8 cellular contexts compared by ENCODE assay signal in the genomic region with DNA sequence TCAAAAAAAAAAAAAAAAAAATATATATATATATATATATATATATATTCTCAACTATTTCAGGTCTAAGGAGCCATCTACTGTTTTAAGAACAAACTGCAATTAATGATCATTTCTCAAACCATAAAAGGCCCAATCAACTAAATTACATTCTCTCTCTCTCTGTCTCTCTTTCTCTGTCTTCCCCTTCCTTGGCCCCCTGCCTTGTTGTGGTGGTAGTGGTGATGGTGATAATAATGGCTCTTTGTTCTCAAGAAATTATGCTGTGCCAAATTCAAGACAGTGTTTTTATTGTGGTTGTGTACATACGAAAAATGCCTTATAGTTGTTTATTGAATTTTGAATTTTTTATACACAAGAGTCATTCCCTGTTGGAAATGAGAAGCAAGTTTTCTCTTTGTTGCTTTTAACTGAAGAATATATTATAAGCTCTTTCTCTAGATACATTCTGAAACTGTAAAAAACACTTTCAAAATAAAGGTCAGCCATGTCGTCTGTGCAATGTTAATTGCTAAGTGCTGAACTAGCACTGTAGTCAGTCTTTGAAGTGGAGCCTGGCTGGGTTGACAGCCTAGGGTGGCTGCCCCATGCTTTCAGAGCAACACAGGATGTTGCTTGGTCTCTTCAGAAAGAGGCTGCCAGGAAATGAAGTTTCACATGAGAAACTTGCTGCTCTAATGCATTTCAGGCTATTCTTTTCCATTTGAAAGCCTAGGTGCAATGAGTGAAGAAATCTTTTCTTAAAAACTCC.
DNase-seq lines count a peak whose midpoint lies in the region; ATAC-seq and TF ChIP-seq lines count a peak whose summit lies in the region.

No MANE protein-coding gene starts in this region.

- H3K36me3 ChIP-seq in colonic mucosa: no peaks in the 10 kb centered on the region

- H3K27ac ChIP-seq in colonic mucosa: no peak overlapping the region

- peak; percentile 80 for ATAC-seq in GM19468 (IDR thresholded peaks at IDR 0.05; ENCODE audit: extremely low read depth, unreplicated experiment)
- ATAC-seq in HG03571 (IDR thresholded peaks at IDR 0.05; ENCODE audit: unreplicated experiment): peak; percentile 95

- H3K4me3 ChIP-seq in colonic mucosa: no peak overlapping the region

- H3K4me1 ChIP-seq in colonic mucosa: no peaks in the 10 kb centered on the region

- no peak overlapping the region for H3K4me3 Mint-ChIP-seq in CD14-positive monocyte

- H3K9me3 Mint-ChIP-seq in CD14-positive monocyte: peaks cover 11 to 26% (median 16%) of the 10 kb centered on the region in 7 donors

- intact Hi-C loops in CD14-positive monocyte (cut with micrococcal nuclease) (no loop called here), colonic mucosa (cut with DNase I) (no loop called here)

- H3K27me3 Mint-ChIP-seq in CD14-positive monocyte (ENCODE audit: low read depth in 3 of 3): peaks cover 0 to 5% (median 0%) of the 10 kb centered on the region in 3 donors

- DNase-seq in CD14-positive monocyte (ENCODE audit: low spot score) (no peak), nucleus accumbens (lab: John Stamatoyannopoulos, UW) (peak in 46 of 56 donors; percentile 1 to 80 (median 39)), cerebellar nuclear complex (lab: John Stamatoyannopoulos, UW) (no peak), colonic mucosa (no peak), DMS153 treated with DMSO at 0.1 percent for 48 hours (lab: John Stamatoyannopoulos, UW; ENCODE audit: unreplicated experiment) (no peak)
- peak; percentile 15 to 21 for DNase-seq in activated T-helper 1 cell treated with anti-CD3 and anti-CD28 coated beads, Interleukin-2, amount 50 U/mL, for 16 hours (ENCODE audit: low read depth in 1 of 2, low spot score in 1 of 2)

- no peaks in the 10 kb centered on the region for H3K9me3 ChIP-seq in colonic mucosa

- H3K4me1 Mint-ChIP-seq in CD14-positive monocyte: peaks cover 58% of the 10 kb centered on the region

- TF ChIP-seq CTCF in CD14-positive monocyte (IDR thresholded peaks at IDR 0.05) (peak; percentile 12), colonic mucosa (IDR thresholded peaks at IDR 0.05) (no peak)

- H3K36me3 Mint-ChIP-seq in CD14-positive monocyte: peaks cover 0 to 6% of the 10 kb centered on the region in 2 donors

- H3K27ac Mint-ChIP-seq in CD14-positive monocyte: peak overlapping the region in 6 of 7 donors; percentile 12 to 95 (median 74)

- no peak overlapping the region for H3K9ac ChIP-seq in colonic mucosa (ENCODE audit: low read depth in 2 of 2, low read length in 2 of 2)

- H3K27me3 ChIP-seq in colonic mucosa: no peaks in the 10 kb centered on the region

Comparison
In these comparisons a context has a peak if more than half of its experiments do, and no peak if none do; other contexts are left out.
1. DNase-seq: peak in activated T-helper 1 cell treated with anti-CD3 and anti-CD28 coated beads, Interleukin-2, amount 50 U/mL, for 16 hours (2 of 2) and nucleus accumbens (46 of 56); none in CD14-positive monocyte (single experiment), cerebellar nuclear complex (0 of 2), colonic mucosa (single experiment) and DMS153 treated with DMSO at 0.1 percent for 48 hours (single experiment).